Comparison of ENCODE assay signal across 10 cellular contexts in the genomic region with DNA sequence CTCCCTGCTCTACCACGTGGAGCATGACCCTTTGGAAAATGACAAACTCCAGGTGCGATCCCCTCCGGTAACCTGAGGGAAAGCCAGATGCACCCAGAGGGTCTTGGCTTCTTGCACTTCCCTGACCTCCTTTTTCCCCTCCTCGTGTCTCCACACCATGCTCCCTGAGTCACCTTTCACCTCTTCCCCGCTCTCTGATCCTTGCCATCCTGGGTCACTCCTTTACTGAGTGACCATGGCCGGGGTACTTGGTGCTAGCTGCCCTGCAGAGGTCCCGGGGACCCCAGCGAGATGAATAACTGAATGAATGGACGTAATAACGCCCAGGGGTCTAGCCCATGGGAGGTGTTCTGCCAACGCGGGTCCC. TPM values are rescaled to one million over a fixed set of nuclear protein-coding genes. Genes with fewer than 3 reads are reported as not detected.
A peak's percentile ranks its signal among the peaks of the same experiment; 100 is the strongest.
DNase-seq lines count a peak whose midpoint lies in the region; ATAC-seq and TF ChIP-seq lines count a peak whose summit lies in the region.
"Had no signal": no experiment of that assay in that cellular context is flagged by ENCODE, and none has a peak within 500 bp of the region (broad histone marks: within the 10 kb centered on the region; RNA-seq: fewer than 3 reads in every experiment).

No MANE protein-coding gene starts in this region.

- ATAC-seq in GM19397 (IDR thresholded peaks at IDR 0.05; ENCODE audit: unreplicated experiment) (no peak), body of pancreas (no peak)

- H3K36me3 ChIP-seq in HUES6 (ENCODE audit: control insufficient read depth, insufficient read depth, low read length) (no peaks in the 10 kb centered on the region), neural progenitor cell (no peaks in the 10 kb centered on the region), body of pancreas (replicated peaks in 1 of 2; ENCODE audit: insufficient read depth in 1 of 2, low read depth in 2 of 2) (no peaks in the 10 kb centered on the region)

- DNase-seq in AG10803 (ENCODE audit: low read depth) (no peak), neural progenitor cell (ENCODE audit: low spot score) (no peak), midbrain (lab: John Stamatoyannopoulos, UW) (no peak), body of pancreas (no peak), islet precursor cell (no peak)
- DNase-seq: DMS79 treated with DMSO at 0.1 percent for 48 hours had no signal

- intact Hi-C loops in dendritic cell treated with granulocyte-macrophage colony-stimulating factor and Interleukin-4, amounts not matched to agents 40 ng/mL and 50 ng/mL, for 4 days (cut with micrococcal nuclease): no loop called here
- intact Hi-C loops in body of pancreas (cut with DNase I): no loop called here

- H3K36me3 Mint-ChIP-seq in dendritic cell treated with granulocyte-macrophage colony-stimulating factor and Interleukin-4, amounts not matched to agents 40 ng/mL and 50 ng/mL, for 4 days (ENCODE audit: low read depth): no peaks in the 10 kb centered on the region
- H3K36me3 Mint-ChIP-seq in neural progenitor cell: no peaks in the 10 kb centered on the region

- H3K27ac ChIP-seq in HUES6 (ENCODE audit: low read depth, low read length): no peak overlapping the region
- H3K27ac ChIP-seq in neural progenitor cell: no peak overlapping the region
- H3K27ac ChIP-seq in body of pancreas: no peak overlapping the region

- TF ChIP-seq CTCF in AG10803 (conservative IDR thresholded peaks at IDR 0.05; ENCODE audit: low read length): no peak
- TF ChIP-seq CTCF in neural progenitor cell (IDR thresholded peaks at IDR 0.05): no peak
- TF ChIP-seq CTCF in body of pancreas (IDR thresholded peaks at IDR 0.05): no peak

- H3K4me1 ChIP-seq in HUES6 (ENCODE audit: control insufficient read depth, insufficient read depth, low read length): no peaks in the 10 kb centered on the region
- no peaks in the 10 kb centered on the region for H3K4me1 ChIP-seq in neural progenitor cell
- H3K4me1 ChIP-seq in body of pancreas: peaks cover 8% of the 10 kb centered on the region

- H3F3A ChIP-seq in neural progenitor cell (ENCODE audit: low read depth): no peaks in the 10 kb centered on the region

- H3K4me3 ChIP-seq in AG10803 (ENCODE audit: low read length): peak overlapping the region; percentile 26; the same call in 1 of the 2 replicates
- H3K4me3 ChIP-seq in HUES6 (ENCODE audit: low read depth, low read length): peak overlapping the region; percentile 50
- peak overlapping the region; percentile 38 for H3K4me3 ChIP-seq in neural progenitor cell
- no peak overlapping the region for H3K4me3 ChIP-seq in body of pancreas

- H2AFZ ChIP-seq in neural progenitor cell (replicated peaks): peak overlapping the region; percentile 50

- H3K9me3 ChIP-seq in HUES6 (ENCODE audit: control insufficient read depth, insufficient read depth, low read depth, low read length) (peaks cover 21% of the 10 kb centered on the region; the same call in 1 of the 2 replicates), neural progenitor cell (ENCODE audit: low read depth) (no peaks in the 10 kb centered on the region), body of pancreas (no peaks in the 10 kb centered on the region)

- peak overlapping the region; percentile 82 for H3K4me2 ChIP-seq in neural progenitor cell

- no peaks in the 10 kb centered on the region for H3K9me3 Mint-ChIP-seq in dendritic cell treated with granulocyte-macrophage colony-stimulating factor and Interleukin-4, amounts not matched to agents 40 ng/mL and 50 ng/mL, for 4 days
- H3K9me3 Mint-ChIP-seq in neural progenitor cell: peaks cover 29% of the 10 kb centered on the region

- H3K4me1 Mint-ChIP-seq in dendritic cell treated with granulocyte-macrophage colony-stimulating factor and Interleukin-4, amounts not matched to agents 40 ng/mL and 50 ng/mL, for 4 days (ENCODE audit: low read depth): peaks cover 33% of the 10 kb centered on the region
- H3K4me1 Mint-ChIP-seq in neural progenitor cell: peaks cover 11% of the 10 kb centered on the region

- H3K9ac ChIP-seq in HUES6 (ENCODE audit: low read length): no peak overlapping the region
- no peak overlapping the region for H3K9ac ChIP-seq in neural progenitor cell

- H3K27me3 Mint-ChIP-seq in dendritic cell treated with granulocyte-macrophage colony-stimulating factor and Interleukin-4, amounts not matched to agents 40 ng/mL and 50 ng/mL, for 4 days: peaks cover 8% of the 10 kb centered on the region
- H3K27me3 Mint-ChIP-seq in neural progenitor cell (ENCODE audit: insufficient read depth, low read depth): peaks cover 12% of the 10 kb centered on the region

- TF ChIP-seq POLR2A in body of pancreas (IDR thresholded peaks at IDR 0.05): no peak

- H3K27ac Mint-ChIP-seq in dendritic cell treated with granulocyte-macrophage colony-stimulating factor and Interleukin-4, amounts not matched to agents 40 ng/mL and 50 ng/mL, for 4 days: peak overlapping the region; percentile 70
- H3K27ac Mint-ChIP-seq in neural progenitor cell: no peak overlapping the region

- WGBS in body of pancreas, 2 donors: 58 to 69% methylated on average over 8 to 9 of the region's 12 CpGs

- no peaks in the 10 kb centered on the region for H4K20me1 ChIP-seq in neural progenitor cell (ENCODE audit: low read depth)

- H3K27me3 ChIP-seq in HUES6 (ENCODE audit: control insufficient read depth, insufficient read depth, low read length) (peaks cover 43% of the 10 kb centered on the region), neural progenitor cell (peaks cover 23% of the 10 kb centered on the region), body of pancreas (no peaks in the 10 kb centered on the region)

- H3K4me3 Mint-ChIP-seq in dendritic cell treated with granulocyte-macrophage colony-stimulating factor and Interleukin-4, amounts not matched to agents 40 ng/mL and 50 ng/mL, for 4 days: peak overlapping the region; percentile 37
- H3K4me3 Mint-ChIP-seq in neural progenitor cell: no peak overlapping the region

- H3K79me2 ChIP-seq in neural progenitor cell (ENCODE audit: low read depth): no peaks in the 10 kb centered on the region

RNA-seq across cellular contexts. Expression of gene ZFP92, which starts 0.4 kb away (rescaled TPM):
- total RNA-seq in neural progenitor cell (ENCODE audit: low replicate concordance): 0.22 TPM in 1 of 2 replicates, not detected in the other
- total RNA-seq in body of pancreas: under 1 TPM; 0.33 to 0.78 TPM

RNA-seq across cellular contexts. Expression of gene PNMA6E, which starts 9.7 kb away (rescaled TPM):
- total RNA-seq in neural progenitor cell (ENCODE audit: low replicate concordance): not detected in 2 replicates
- not detected for total RNA-seq in body of pancreas
- total RNA-seq: liver had no signal

RNA-seq across cellular contexts. Expression of gene TREX2, which starts 35.0 kb away (rescaled TPM):
- total RNA-seq in neural progenitor cell (ENCODE audit: low replicate concordance) (0.96 TPM in 1 of 2 replicates, not detected in the other), body of pancreas (1 to 10 TPM; 1.0 to 1.6 TPM)

RNA-seq across cellular contexts. Expression of gene HAUS7, which starts 59.5 kb away (rescaled TPM):
- total RNA-seq in neural progenitor cell (ENCODE audit: low replicate concordance): 13.1 and 25.9 TPM in 2 replicates
- total RNA-seq in body of pancreas: 10 to 100 TPM in 1 of 2 donors, 1 to 10 TPM in 1; 3.1 to 38.2 TPM

Comparison
In these comparisons a context has a peak if more than half of its experiments do, and no peak if none do; other contexts are left out.
1. H3K4me3 ChIP-seq: peak in AG10803 (single experiment), HUES6 (single experiment) and neural progenitor cell (single experiment); none in body of pancreas (0 of 2).